In genomic region chr16:74451951-74452758, GRCh38 we compare ENCODE assay signal across 10 cellular contexts. TPM values are rescaled to one million over a fixed set of nuclear protein-coding genes. Genes with fewer than 3 reads are reported as not detected.
DNase-seq lines count a peak whose midpoint lies in the region; ATAC-seq and TF ChIP-seq lines count a peak whose summit lies in the region.
"Had no signal": no experiment of that assay in that cellular context is flagged by ENCODE, and none has a peak within 500 bp of the region (broad histone marks: within the 10 kb centered on the region; RNA-seq: fewer than 3 reads in every experiment).

No MANE protein-coding gene starts in this region.

- TF ChIP-seq CTCF in kidney epithelial cell (IDR thresholded peaks at IDR 0.05; ENCODE audit: insufficient read depth, low read length, poor library complexity, severe bottlenecking) (no peak), brain microvascular endothelial cell (IDR thresholded peaks at IDR 0.05; ENCODE audit: low read depth, low read length, missing control alignments) (no peak)

- in situ Hi-C loops in brain microvascular endothelial cell (cut with HindIII; ENCODE audit: low pct_ligation_motif_present, low sequenced_read_pairs), result no loop called here

- DNase-seq in kidney epithelial cell (ENCODE audit: low read depth) (peak; percentile 69), brain microvascular endothelial cell (no peak), NCI-H510A (lab: John Stamatoyannopoulos, UW) (no peak), NCI-H2171 treated with DMSO at 0.1 percent for 48 hours (lab: John Stamatoyannopoulos, UW) (no peak)
- no peak for DNase-seq in activated CD4-positive, CD25-positive, alpha-beta regulatory T cell treated with anti-CD3 and anti-CD28 coated beads, Interleukin-2, amount 50 U/mL, for 72 hours
- DNase-seq: effector CD4-positive, alpha-beta T cell had no signal

- ATAC-seq in GM18861 (IDR thresholded peaks at IDR 0.05; ENCODE audit: unreplicated experiment), result peak; percentile 86
- ATAC-seq in GM21528 (IDR thresholded peaks at IDR 0.05; ENCODE audit: low FRiP score, unreplicated experiment), result peak; percentile 78
- ATAC-seq in HG03432 (IDR thresholded peaks at IDR 0.05; ENCODE audit: unreplicated experiment), result peak; percentile 92

- H3K36me3 ChIP-seq in kidney epithelial cell (ENCODE audit: control insufficient read depth, insufficient read depth, low read length) (no peaks in the 10 kb centered on the region), brain microvascular endothelial cell (replicated peaks) (peaks cover 33% of the 10 kb centered on the region)

- H3K27ac ChIP-seq in brain microvascular endothelial cell, result no peak overlapping the region
- H3K27ac ChIP-seq: KMS-11 had no signal

- H3K27me3 ChIP-seq in kidney epithelial cell (ENCODE audit: control insufficient read depth, insufficient read depth, low read length) (no peaks in the 10 kb centered on the region), brain microvascular endothelial cell (replicated peaks) (no peaks in the 10 kb centered on the region)

- no peak overlapping the region for H3K4me3 ChIP-seq in kidney epithelial cell (ENCODE audit: low read depth, low read length)
- H3K4me3 ChIP-seq in brain microvascular endothelial cell (ENCODE audit: low read depth, low read length), result no peak overlapping the region

RNA-seq across cellular contexts. Expression of gene CLEC18B, which starts 30.9 kb away (rescaled TPM):
- 122 and 140 TPM in 2 replicates for total RNA-seq in kidney epithelial cell
